27 cellular contexts compared by ENCODE assay signal in the genomic region with DNA sequence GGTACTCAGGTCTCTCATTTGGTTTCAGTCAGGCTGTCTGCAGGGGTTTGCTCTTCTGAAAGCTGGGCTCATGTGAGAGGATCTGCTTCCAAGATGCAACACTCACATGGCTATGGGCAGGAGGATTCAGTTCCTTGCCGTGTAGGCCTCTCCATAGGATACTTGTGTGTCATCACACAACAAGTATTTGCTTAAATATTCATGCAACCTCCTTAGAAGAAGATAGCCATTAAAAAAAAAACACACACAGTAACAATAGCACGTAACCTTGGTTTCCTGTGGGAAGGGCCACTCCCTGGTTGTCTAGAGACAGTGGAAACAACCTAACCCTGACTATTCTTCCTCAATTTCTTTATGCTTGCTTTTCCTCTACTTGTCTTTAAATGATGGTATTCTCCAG. TPM values are rescaled to one million over a fixed set of nuclear protein-coding genes. Genes with fewer than 3 reads are reported as not detected.
DNase-seq lines count a peak whose midpoint lies in the region; ATAC-seq lines count a peak whose summit lies in the region.
"Had no signal": no experiment of that assay in that cellular context is flagged by ENCODE, and none has a peak within 500 bp of the region (broad histone marks: within the 10 kb centered on the region; RNA-seq: fewer than 3 reads in every experiment).

No MANE protein-coding gene starts in this region.

- no peaks in the 10 kb centered on the region for H3K36me3 Mint-ChIP-seq in activated CD4-positive, alpha-beta T cell treated with anti-CD3 and anti-CD28 coated beads, Interleukin-2, amount 10 ng/mL, durations not matched to agents 7 days and 5 days (ENCODE audit: low read depth)
- no peaks in the 10 kb centered on the region for H3K36me3 Mint-ChIP-seq in activated CD4-positive, alpha-beta T cell treated with anti-CD3 and anti-CD28 coated beads, Interleukin-2, amount 10 ng/mL, durations not matched to agents 24 days and 14 days (ENCODE audit: low read depth)
- no peaks in the 10 kb centered on the region for H3K36me3 Mint-ChIP-seq in activated naive CD8-positive, alpha-beta T cell treated with anti-CD3 and anti-CD28 coated beads, Interleukin-2, amount 50 U/mL, for 24 hours (ENCODE audit: low read depth)
- H3K36me3 Mint-ChIP-seq in naive thymus-derived CD4-positive, alpha-beta T cell, result no peaks in the 10 kb centered on the region
- H3K36me3 Mint-ChIP-seq: mesothelial cell of epicardium had no signal

- no peaks in the 10 kb centered on the region for H3K36me3 ChIP-seq in naive thymus-derived CD4-positive, alpha-beta T cell (ENCODE audit: control insufficient read depth in 2 of 3, insufficient read depth in 3 of 3, low read length in 3 of 3)
- H3K36me3 ChIP-seq: heart right ventricle, SJCRH30, transverse colon had no signal

- no peak overlapping the region for H3K4me3 Mint-ChIP-seq in activated CD4-positive, alpha-beta T cell treated with anti-CD3 and anti-CD28 coated beads, Interleukin-2, amount 10 ng/mL, durations not matched to agents 7 days and 5 days
- H3K4me3 Mint-ChIP-seq in activated CD4-positive, alpha-beta T cell treated with anti-CD3 and anti-CD28 coated beads, Interleukin-2, amount 10 ng/mL, durations not matched to agents 24 days and 14 days, result no peak overlapping the region
- peak overlapping the region; percentile 6 for H3K4me3 Mint-ChIP-seq in activated naive CD8-positive, alpha-beta T cell treated with anti-CD3 and anti-CD28 coated beads, Interleukin-2, amount 50 U/mL, for 24 hours
- H3K4me3 Mint-ChIP-seq in naive thymus-derived CD4-positive, alpha-beta T cell, result peak overlapping the region in 3 of 10 donors; percentile 6 to 54 (median 46)
- H3K4me3 Mint-ChIP-seq: endodermal cell, mesothelial cell of epicardium, neural crest cell had no signal

- H3K4me1 Mint-ChIP-seq in activated CD4-positive, alpha-beta T cell treated with anti-CD3 and anti-CD28 coated beads, Interleukin-2, amount 10 ng/mL, durations not matched to agents 7 days and 5 days, result peaks cover 13% of the 10 kb centered on the region
- peaks cover 5% of the 10 kb centered on the region for H3K4me1 Mint-ChIP-seq in activated CD4-positive, alpha-beta T cell treated with anti-CD3 and anti-CD28 coated beads, Interleukin-2, amount 10 ng/mL, durations not matched to agents 24 days and 14 days
- H3K4me1 Mint-ChIP-seq in activated naive CD8-positive, alpha-beta T cell treated with anti-CD3 and anti-CD28 coated beads, Interleukin-2, amount 50 U/mL, for 24 hours, result peaks cover 10% of the 10 kb centered on the region
- H3K4me1 Mint-ChIP-seq in naive thymus-derived CD4-positive, alpha-beta T cell, result peaks cover 8 to 13% (median 11%) of the 10 kb centered on the region in 7 donors
- H3K4me1 Mint-ChIP-seq: mesothelial cell of epicardium, neural crest cell had no signal

- peaks cover 7% of the 10 kb centered on the region for H3K27me3 Mint-ChIP-seq in activated CD4-positive, alpha-beta T cell treated with anti-CD3 and anti-CD28 coated beads, Interleukin-2, amount 10 ng/mL, durations not matched to agents 7 days and 5 days
- peaks cover 7% of the 10 kb centered on the region for H3K27me3 Mint-ChIP-seq in activated CD4-positive, alpha-beta T cell treated with anti-CD3 and anti-CD28 coated beads, Interleukin-2, amount 10 ng/mL, durations not matched to agents 24 days and 14 days
- H3K27me3 Mint-ChIP-seq in activated naive CD8-positive, alpha-beta T cell treated with anti-CD3 and anti-CD28 coated beads, Interleukin-2, amount 50 U/mL, for 24 hours, result peaks cover 3% of the 10 kb centered on the region
- peaks cover 0 to 8% (median 0%) of the 10 kb centered on the region in 5 donors for H3K27me3 Mint-ChIP-seq in naive thymus-derived CD4-positive, alpha-beta T cell

- POLR2A ChIA-PET in activated CD4-positive, alpha-beta T cell treated with anti-CD3 and anti-CD28 coated beads, Interleukin-2, amount 10 ng/mL, durations not matched to agents 7 days and 5 days (lab: Charles Lee), result no interaction called here
- POLR2A ChIA-PET in naive thymus-derived CD4-positive, alpha-beta T cell (lab: Charles Lee), result no interaction called here

- no peak overlapping the region for H3K27ac ChIP-seq in naive thymus-derived CD4-positive, alpha-beta T cell (ENCODE audit: low read depth, low read length)
- H3K27ac ChIP-seq: SJCRH30, transverse colon had no signal

- intact Hi-C loops in activated CD4-positive, alpha-beta T cell treated with anti-CD3 and anti-CD28 coated beads, Interleukin-2, amount 10 ng/mL, durations not matched to agents 24 days and 14 days (cut with micrococcal nuclease), result no loop called here
- intact Hi-C loops in naive thymus-derived CD4-positive, alpha-beta T cell (cut with micrococcal nuclease), result no loop called here

- H3K4me3 ChIP-seq in naive thymus-derived CD4-positive, alpha-beta T cell (ENCODE audit: low read length), result no peak overlapping the region
- H3K4me3 ChIP-seq: heart right ventricle, SJCRH30, transverse colon had no signal

- peaks cover 0 to 4% (median 0%) of the 10 kb centered on the region in 3 experiments for H3K9me3 ChIP-seq in naive thymus-derived CD4-positive, alpha-beta T cell (ENCODE audit: control insufficient read depth in 2 of 3, low read length in 3 of 3)
- H3K9me3 ChIP-seq: SJCRH30, transverse colon had no signal

- ATAC-seq in activated naive CD8-positive, alpha-beta T cell treated with anti-CD3 and anti-CD28 coated beads, Interleukin-2, amount 50 U/mL, for 24 hours, result peak; percentile 28
- ATAC-seq in naive thymus-derived CD4-positive, alpha-beta T cell, result peak; percentile 86
- no peak for ATAC-seq in GM21723 (IDR thresholded peaks at IDR 0.05; ENCODE audit: unreplicated experiment)
- ATAC-seq: stimulated activated naive CD8-positive, alpha-beta T cell treated with anti-CD3 and anti-CD28 coated beads, Interleukin-15, Interleukin-2, amounts not matched to agents 100 U/mL and 50 U/mL, for 24 hours had no signal

- H3K4me1 ChIP-seq in naive thymus-derived CD4-positive, alpha-beta T cell (ENCODE audit: control insufficient read depth in 2 of 2, insufficient read depth in 2 of 2, low read length in 2 of 2), result peaks cover 0 to 5% of the 10 kb centered on the region in 2 donors
- H3K4me1 ChIP-seq: SJCRH30, transverse colon had no signal

- DNase-seq in activated CD4-positive, alpha-beta T cell treated with anti-CD3 and anti-CD28 coated beads, Interleukin-2, amount 10 ng/mL, durations not matched to agents 7 days and 5 days, result no peak
- no peak for DNase-seq in activated CD4-positive, alpha-beta T cell treated with anti-CD3 and anti-CD28 coated beads, Interleukin-2, amount 10 ng/mL, durations not matched to agents 24 days and 14 days
- peak; percentile 36 for DNase-seq in MV-4-11 (lab: John Stamatoyannopoulos, UW)
- no peak for DNase-seq in activated naive CD8-positive, alpha-beta T cell treated with anti-CD3 and anti-CD28 coated beads, Interleukin-2, amount 50 U/mL, for 24 hours
- DNase-seq in naive thymus-derived CD4-positive, alpha-beta T cell, result peak in 4 of 9 donors; percentile 1 to 5 (median 4)
- no peak for DNase-seq in DMS53 (lab: John Stamatoyannopoulos, UW)
- DNase-seq in LoVo (ENCODE audit: low spot score), result no peak
- DNase-seq: activated CD4-positive, CD25-positive, alpha-beta regulatory T cell treated with anti-CD3 and anti-CD28 coated beads, Interleukin-2, amount 50 U/mL, for 72 hours; activated effector memory CD4-positive, alpha-beta T cell treated with anti-CD3 and anti-CD28 coated beads, Interleukin-2, amount 50 U/mL, for 16 hours; anterior cingulate cortex; C1 segment of cervical spinal cord; DMS79; endodermal cell; GOT3; heart right ventricle; NCI-H187 treated with DMSO at 0.1 percent for 48 hours; NCI-H446; OCI-M1; SJCRH30; stimulated activated CD4-positive, alpha-beta T cell treated with anti-CD3 and anti-CD28 coated beads, Interleukin-15, amount 100 ng/mL, for 24 hours; stimulated activated naive CD8-positive, alpha-beta T cell treated with anti-CD3 and anti-CD28 coated beads, Interleukin-15, Interleukin-2, amounts not matched to agents 100 U/mL and 50 U/mL, for 24 hours; transverse colon had no signal

- peak overlapping the region; percentile 39 for H3K27ac Mint-ChIP-seq in activated CD4-positive, alpha-beta T cell treated with anti-CD3 and anti-CD28 coated beads, Interleukin-2, amount 10 ng/mL, durations not matched to agents 7 days and 5 days
- H3K27ac Mint-ChIP-seq in activated CD4-positive, alpha-beta T cell treated with anti-CD3 and anti-CD28 coated beads, Interleukin-2, amount 10 ng/mL, durations not matched to agents 24 days and 14 days, result no peak overlapping the region
- H3K27ac Mint-ChIP-seq in activated naive CD8-positive, alpha-beta T cell treated with anti-CD3 and anti-CD28 coated beads, Interleukin-2, amount 50 U/mL, for 24 hours, result no peak overlapping the region
- peak overlapping the region in 3 of 9 donors; percentile 10 to 73 (median 68) for H3K27ac Mint-ChIP-seq in naive thymus-derived CD4-positive, alpha-beta T cell
- H3K27ac Mint-ChIP-seq: endodermal cell, mesothelial cell of epicardium had no signal

- H3K27me3 ChIP-seq in naive thymus-derived CD4-positive, alpha-beta T cell (ENCODE audit: control insufficient read depth in 2 of 2, insufficient read depth in 2 of 2, low read length in 2 of 2), result no peaks in the 10 kb centered on the region
- H3K27me3 ChIP-seq: SJCRH30, transverse colon had no signal

- CTCF ChIA-PET in activated CD4-positive, alpha-beta T cell treated with anti-CD3 and anti-CD28 coated beads, Interleukin-2, amount 10 ng/mL, durations not matched to agents 7 days and 5 days (lab: Charles Lee), result interaction anchor here (0.6 kb wide), 1 partner anchor 199 kb away, joined by 4 read pairs; no protein-coding TSS in a partner anchor
- CTCF ChIA-PET in naive thymus-derived CD4-positive, alpha-beta T cell (lab: Charles Lee), result no interaction called here

- no peaks in the 10 kb centered on the region for H3K9me3 Mint-ChIP-seq in activated CD4-positive, alpha-beta T cell treated with anti-CD3 and anti-CD28 coated beads, Interleukin-2, amount 10 ng/mL, durations not matched to agents 7 days and 5 days
- H3K9me3 Mint-ChIP-seq in activated CD4-positive, alpha-beta T cell treated with anti-CD3 and anti-CD28 coated beads, Interleukin-2, amount 10 ng/mL, durations not matched to agents 24 days and 14 days, result no peaks in the 10 kb centered on the region
- H3K9me3 Mint-ChIP-seq in activated naive CD8-positive, alpha-beta T cell treated with anti-CD3 and anti-CD28 coated beads, Interleukin-2, amount 50 U/mL, for 24 hours, result no peaks in the 10 kb centered on the region
- peaks cover 0 to under 1% (median 0%) of the 10 kb centered on the region in 11 donors for H3K9me3 Mint-ChIP-seq in naive thymus-derived CD4-positive, alpha-beta T cell
- H3K9me3 Mint-ChIP-seq: mesothelial cell of epicardium, neural crest cell had no signal

RNA-seq across cellular contexts. Expression of gene CLEC4E, which starts 31.8 kb away (rescaled TPM):
- not detected for total RNA-seq in activated CD4-positive, alpha-beta T cell treated with anti-CD3 and anti-CD28 coated beads, Interleukin-2, amount 10 ng/mL, durations not matched to agents 7 days and 5 days
- not detected in 2 replicates for total RNA-seq in activated CD4-positive, alpha-beta T cell treated with anti-CD3 and anti-CD28 coated beads, Interleukin-2, amount 10 ng/mL, durations not matched to agents 24 days and 14 days
- 10 to 100 TPM in 1 of 5 experiments, 1 to 10 TPM in 1, not detected in 3; 5.4 to 19.2 TPM for total RNA-seq in naive thymus-derived CD4-positive, alpha-beta T cell
- not detected for polyA plus RNA-seq in naive thymus-derived CD4-positive, alpha-beta T cell
- total RNA-seq: cerebellum, endodermal cell, MCF 10A, mesothelial cell of epicardium, neural crest cell, SJCRH30 had no signal

RNA-seq across cellular contexts. Expression of gene AICDA, which starts 40.2 kb away (rescaled TPM):
- total RNA-seq in activated CD4-positive, alpha-beta T cell treated with anti-CD3 and anti-CD28 coated beads, Interleukin-2, amount 10 ng/mL, durations not matched to agents 7 days and 5 days, result not detected
- total RNA-seq in activated CD4-positive, alpha-beta T cell treated with anti-CD3 and anti-CD28 coated beads, Interleukin-2, amount 10 ng/mL, durations not matched to agents 24 days and 14 days, result not detected in 2 replicates
- total RNA-seq in naive thymus-derived CD4-positive, alpha-beta T cell, result not detected
- polyA plus RNA-seq in naive thymus-derived CD4-positive, alpha-beta T cell, result not detected
- total RNA-seq: cerebellum, endodermal cell, heart right ventricle, MCF 10A, mesothelial cell of epicardium, neural crest cell, SJCRH30, transverse colon had no signal

RNA-seq across cellular contexts. Expression of gene CLEC4D, which starts 59.2 kb away (rescaled TPM):
- total RNA-seq in activated CD4-positive, alpha-beta T cell treated with anti-CD3 and anti-CD28 coated beads, Interleukin-2, amount 10 ng/mL, durations not matched to agents 7 days and 5 days, result not detected
- total RNA-seq in activated CD4-positive, alpha-beta T cell treated with anti-CD3 and anti-CD28 coated beads, Interleukin-2, amount 10 ng/mL, durations not matched to agents 24 days and 14 days, result not detected in 2 replicates
- total RNA-seq in naive thymus-derived CD4-positive, alpha-beta T cell, result 1 to 10 TPM in 1 of 5 experiments, under 1 TPM in 1, not detected in 3; 0.45 to 7.0 TPM
- not detected for polyA plus RNA-seq in naive thymus-derived CD4-positive, alpha-beta T cell
- total RNA-seq: cerebellum, MCF 10A, mesothelial cell of epicardium, neural crest cell, SJCRH30, transverse colon had no signal
